In the genomic region with DNA sequence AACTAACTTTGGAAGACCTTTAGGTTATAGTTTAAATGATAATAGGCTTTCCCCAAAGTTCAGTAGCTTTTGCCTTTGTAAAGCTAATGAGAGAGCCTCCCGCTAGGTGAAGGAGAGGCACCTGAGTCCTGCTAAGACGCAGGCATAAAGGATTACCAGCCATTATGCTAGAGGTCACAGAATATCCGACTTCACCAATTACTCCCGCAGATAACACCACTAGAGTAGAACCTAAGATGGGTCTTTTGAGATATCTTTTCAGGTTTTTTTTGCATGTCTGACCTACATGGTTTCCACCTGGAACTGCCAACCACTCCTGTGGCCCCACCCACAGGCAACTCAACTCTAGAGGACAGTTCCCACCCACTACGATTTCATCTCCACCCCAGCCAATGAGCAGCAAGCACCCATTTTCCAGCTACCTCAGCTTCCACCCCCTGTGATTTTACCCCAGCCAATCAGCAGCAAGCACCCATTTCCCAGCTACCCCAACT, we compare ENCODE assay signal across 1 cellular context.
TF ChIP-seq lines count a peak whose summit lies in the region.

No MANE protein-coding gene starts in this region.

TF ChIP-seq in K562, 482 proteins besides CTCF, POLR2A, EP300 and RAD21:
- TF ChIP-seq, protein P1, sequence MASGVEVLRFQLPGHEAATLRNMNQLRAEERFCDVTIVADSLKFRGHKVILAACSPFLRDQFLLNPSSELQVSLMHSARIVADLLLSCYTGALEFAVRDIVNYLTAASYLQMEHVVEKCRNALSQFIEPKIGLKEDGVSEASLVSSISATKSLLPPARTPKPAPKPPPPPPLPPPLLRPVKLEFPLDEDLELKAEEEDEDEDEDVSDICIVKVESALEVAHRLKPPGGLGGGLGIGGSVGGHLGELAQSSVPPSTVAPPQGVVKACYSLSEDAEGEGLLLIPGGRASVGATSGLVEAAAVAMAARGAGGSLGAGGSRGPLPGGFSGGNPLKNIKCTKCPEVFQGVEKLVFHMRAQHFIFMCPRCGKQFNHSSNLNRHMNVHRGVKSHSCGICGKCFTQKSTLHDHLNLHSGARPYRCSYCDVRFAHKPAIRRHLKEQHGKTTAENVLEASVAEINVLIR (CRISPR knock-in tag; IDR thresholded peaks at IDR 0.05): no peak
- TF ChIP-seq RAD51 (IDR thresholded peaks at IDR 0.05; ENCODE audit: borderline replicate concordance, low read depth) (no peak), MTA3 (IDR thresholded peaks at IDR 0.05; ENCODE audit: borderline replicate concordance) (no peak), HCFC1 (IDR thresholded peaks at IDR 0.05; ENCODE audit: low read depth, low read length) (no peak), RHOXF2B (CRISPR knock-in tag; conservative IDR thresholded peaks at IDR 0.05) (no peak), RFX7 (CRISPR knock-in tag; IDR thresholded peaks at IDR 0.05) (no peak), ZNF830 (CRISPR knock-in tag; IDR thresholded peaks at IDR 0.05) (no peak), CHD4 (IDR thresholded peaks at IDR 0.05; ENCODE audit: insufficient read depth, insufficient replicate concordance, low read depth, low read length, poor library complexity, severe bottlenecking) (no peak)
- TF ChIP-seq, protein P2, sequence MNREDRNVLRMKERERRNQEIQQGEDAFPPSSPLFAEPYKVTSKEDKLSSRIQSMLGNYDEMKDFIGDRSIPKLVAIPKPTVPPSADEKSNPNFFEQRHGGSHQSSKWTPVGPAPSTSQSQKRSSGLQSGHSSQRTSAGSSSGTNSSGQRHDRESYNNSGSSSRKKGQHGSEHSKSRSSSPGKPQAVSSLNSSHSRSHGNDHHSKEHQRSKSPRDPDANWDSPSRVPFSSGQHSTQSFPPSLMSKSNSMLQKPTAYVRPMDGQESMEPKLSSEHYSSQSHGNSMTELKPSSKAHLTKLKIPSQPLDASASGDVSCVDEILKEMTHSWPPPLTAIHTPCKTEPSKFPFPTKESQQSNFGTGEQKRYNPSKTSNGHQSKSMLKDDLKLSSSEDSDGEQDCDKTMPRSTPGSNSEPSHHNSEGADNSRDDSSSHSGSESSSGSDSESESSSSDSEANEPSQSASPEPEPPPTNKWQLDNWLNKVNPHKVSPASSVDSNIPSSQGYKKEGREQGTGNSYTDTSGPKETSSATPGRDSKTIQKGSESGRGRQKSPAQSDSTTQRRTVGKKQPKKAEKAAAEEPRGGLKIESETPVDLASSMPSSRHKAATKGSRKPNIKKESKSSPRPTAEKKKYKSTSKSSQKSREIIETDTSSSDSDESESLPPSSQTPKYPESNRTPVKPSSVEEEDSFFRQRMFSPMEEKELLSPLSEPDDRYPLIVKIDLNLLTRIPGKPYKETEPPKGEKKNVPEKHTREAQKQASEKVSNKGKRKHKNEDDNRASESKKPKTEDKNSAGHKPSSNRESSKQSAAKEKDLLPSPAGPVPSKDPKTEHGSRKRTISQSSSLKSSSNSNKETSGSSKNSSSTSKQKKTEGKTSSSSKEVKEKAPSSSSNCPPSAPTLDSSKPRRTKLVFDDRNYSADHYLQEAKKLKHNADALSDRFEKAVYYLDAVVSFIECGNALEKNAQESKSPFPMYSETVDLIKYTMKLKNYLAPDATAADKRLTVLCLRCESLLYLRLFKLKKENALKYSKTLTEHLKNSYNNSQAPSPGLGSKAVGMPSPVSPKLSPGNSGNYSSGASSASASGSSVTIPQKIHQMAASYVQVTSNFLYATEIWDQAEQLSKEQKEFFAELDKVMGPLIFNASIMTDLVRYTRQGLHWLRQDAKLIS (CRISPR knock-in tag; IDR thresholded peaks at IDR 0.05): no peak
- TF ChIP-seq, protein P3, sequence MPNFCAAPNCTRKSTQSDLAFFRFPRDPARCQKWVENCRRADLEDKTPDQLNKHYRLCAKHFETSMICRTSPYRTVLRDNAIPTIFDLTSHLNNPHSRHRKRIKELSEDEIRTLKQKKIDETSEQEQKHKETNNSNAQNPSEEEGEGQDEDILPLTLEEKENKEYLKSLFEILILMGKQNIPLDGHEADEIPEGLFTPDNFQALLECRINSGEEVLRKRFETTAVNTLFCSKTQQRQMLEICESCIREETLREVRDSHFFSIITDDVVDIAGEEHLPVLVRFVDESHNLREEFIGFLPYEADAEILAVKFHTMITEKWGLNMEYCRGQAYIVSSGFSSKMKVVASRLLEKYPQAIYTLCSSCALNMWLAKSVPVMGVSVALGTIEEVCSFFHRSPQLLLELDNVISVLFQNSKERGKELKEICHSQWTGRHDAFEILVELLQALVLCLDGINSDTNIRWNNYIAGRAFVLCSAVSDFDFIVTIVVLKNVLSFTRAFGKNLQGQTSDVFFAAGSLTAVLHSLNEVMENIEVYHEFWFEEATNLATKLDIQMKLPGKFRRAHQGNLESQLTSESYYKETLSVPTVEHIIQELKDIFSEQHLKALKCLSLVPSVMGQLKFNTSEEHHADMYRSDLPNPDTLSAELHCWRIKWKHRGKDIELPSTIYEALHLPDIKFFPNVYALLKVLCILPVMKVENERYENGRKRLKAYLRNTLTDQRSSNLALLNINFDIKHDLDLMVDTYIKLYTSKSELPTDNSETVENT (CRISPR knock-in tag; IDR thresholded peaks at IDR 0.05): no peak
- TF ChIP-seq, protein P4, sequence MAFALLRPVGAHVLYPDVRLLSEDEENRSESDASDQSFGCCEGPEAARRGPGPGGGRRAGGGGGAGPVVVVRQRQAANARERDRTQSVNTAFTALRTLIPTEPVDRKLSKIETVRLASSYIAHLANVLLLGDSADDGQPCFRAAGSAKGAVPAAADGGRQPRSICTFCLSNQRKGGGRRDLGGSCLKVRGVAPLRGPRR (CRISPR knock-in tag; IDR thresholded peaks at IDR 0.05): no peak
- TF ChIP-seq, protein P5, sequence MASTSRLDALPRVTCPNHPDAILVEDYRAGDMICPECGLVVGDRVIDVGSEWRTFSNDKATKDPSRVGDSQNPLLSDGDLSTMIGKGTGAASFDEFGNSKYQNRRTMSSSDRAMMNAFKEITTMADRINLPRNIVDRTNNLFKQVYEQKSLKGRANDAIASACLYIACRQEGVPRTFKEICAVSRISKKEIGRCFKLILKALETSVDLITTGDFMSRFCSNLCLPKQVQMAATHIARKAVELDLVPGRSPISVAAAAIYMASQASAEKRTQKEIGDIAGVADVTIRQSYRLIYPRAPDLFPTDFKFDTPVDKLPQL (IDR thresholded peaks at IDR 0.05; ENCODE audit: extremely low read depth, insufficient read length): no peak
